ENCODE assay signal across 9 cellular contexts in genomic region chr1:183021405-183022201, GRCh38. TPM values are rescaled to one million over a fixed set of nuclear protein-coding genes. Genes with fewer than 3 reads are reported as not detected.
DNase-seq lines count a peak whose midpoint lies in the region; ATAC-seq and TF ChIP-seq lines count a peak whose summit lies in the region.
"Had no signal": no experiment of that assay in that cellular context is flagged by ENCODE, and none has a peak within 500 bp of the region (broad histone marks: within the 10 kb centered on the region; RNA-seq: fewer than 3 reads in every experiment).

No MANE protein-coding gene starts in this region.

- no peaks in the 10 kb centered on the region for H3K9me3 ChIP-seq in left ventricle myocardium inferior (replicated peaks)
- H3K9me3 ChIP-seq in mucosa of stomach (ENCODE audit: control insufficient read depth, low read length) = no peaks in the 10 kb centered on the region

- H3K36me3 Mint-ChIP-seq in chondrocyte (ENCODE audit: low read depth) = peaks cover 3% of the 10 kb centered on the region

- no peaks in the 10 kb centered on the region for H3K27me3 Mint-ChIP-seq in chondrocyte (ENCODE audit: low read depth)

- H3K36me3 ChIP-seq in left ventricle myocardium inferior (no peaks in the 10 kb centered on the region), mucosa of stomach (ENCODE audit: control insufficient read depth, insufficient read depth, low read length) (no peaks in the 10 kb centered on the region)

- TF ChIP-seq CTCF in left ventricle myocardium inferior (IDR thresholded peaks at IDR 0.05; ENCODE audit: borderline replicate concordance) = no peak
- TF ChIP-seq CTCF in chondrocyte (IDR thresholded peaks at IDR 0.05) = no peak

- ATAC-seq in GM18870 (IDR thresholded peaks at IDR 0.05; ENCODE audit: unreplicated experiment) = no peak
- ATAC-seq in GM19397 (IDR thresholded peaks at IDR 0.05; ENCODE audit: unreplicated experiment) = no peak
- no peak for ATAC-seq in HG03439 (IDR thresholded peaks at IDR 0.05; ENCODE audit: unreplicated experiment)

- H3K4me3 ChIP-seq in left ventricle myocardium inferior = peak overlapping the region; percentile 73
- H3K4me3 ChIP-seq in mucosa of stomach (ENCODE audit: low read length) = peak overlapping the region; percentile 51

- peak overlapping the region; percentile 83 for H3K9ac ChIP-seq in mucosa of stomach (ENCODE audit: low read length)

- H3K27ac Mint-ChIP-seq in chondrocyte (ENCODE audit: unreplicated experiment) = peak overlapping the region; percentile 97

- DNase-seq in left ventricle myocardium inferior (no peak), cardiac septum (ENCODE audit: low spot score) (no peak), chondrocyte (ENCODE audit: low spot score) (no peak), NCI-H2081 (lab: John Stamatoyannopoulos, UW) (no peak)
- DNase-seq: SHP77 treated with DMSO at 0.1 percent for 48 hours had no signal

- peak overlapping the region; percentile 98 for H3K27ac ChIP-seq in left ventricle myocardium inferior (replicated peaks)

- H3K4me3 Mint-ChIP-seq in chondrocyte (ENCODE audit: unreplicated experiment) = peak overlapping the region; percentile 70

- H3K9me3 Mint-ChIP-seq in chondrocyte (ENCODE audit: low read depth) = no peaks in the 10 kb centered on the region

- H3K4me1 ChIP-seq in left ventricle myocardium inferior (peaks cover 58% of the 10 kb centered on the region), mucosa of stomach (ENCODE audit: control insufficient read depth, insufficient read depth, low read length) (peaks cover 13% of the 10 kb centered on the region)

- intact Hi-C loops in left ventricle myocardium inferior (cut with micrococcal nuclease) (loop anchor here (5.0 kb wide), 1 partner anchor 59 kb away; no protein-coding TSS in a partner anchor), cardiac septum (cut with DNase I) (loop anchor here (2.0 to 5.0 kb wide), 3 partner anchors 59 to 211 kb away; no protein-coding TSS in a partner anchor)

- H3K27me3 ChIP-seq in left ventricle myocardium inferior (ENCODE audit: low read depth) (no peaks in the 10 kb centered on the region), mucosa of stomach (ENCODE audit: control insufficient read depth, insufficient read depth, low read length) (peaks cover 10% of the 10 kb centered on the region)

- peaks cover 32% of the 10 kb centered on the region for H3K4me1 Mint-ChIP-seq in chondrocyte (ENCODE audit: low read depth)

RNA-seq across cellular contexts. Expression of gene LAMC1, which starts 1.6 kb away (rescaled TPM):
- total RNA-seq in left ventricle myocardium inferior = 84.1 TPM
- 104 TPM for total RNA-seq in cardiac septum
- 307 to 453 TPM (median 449 TPM) in 3 replicates for total RNA-seq in chondrocyte
